ENCODE assay signal across 8 cellular contexts in the genomic region with DNA sequence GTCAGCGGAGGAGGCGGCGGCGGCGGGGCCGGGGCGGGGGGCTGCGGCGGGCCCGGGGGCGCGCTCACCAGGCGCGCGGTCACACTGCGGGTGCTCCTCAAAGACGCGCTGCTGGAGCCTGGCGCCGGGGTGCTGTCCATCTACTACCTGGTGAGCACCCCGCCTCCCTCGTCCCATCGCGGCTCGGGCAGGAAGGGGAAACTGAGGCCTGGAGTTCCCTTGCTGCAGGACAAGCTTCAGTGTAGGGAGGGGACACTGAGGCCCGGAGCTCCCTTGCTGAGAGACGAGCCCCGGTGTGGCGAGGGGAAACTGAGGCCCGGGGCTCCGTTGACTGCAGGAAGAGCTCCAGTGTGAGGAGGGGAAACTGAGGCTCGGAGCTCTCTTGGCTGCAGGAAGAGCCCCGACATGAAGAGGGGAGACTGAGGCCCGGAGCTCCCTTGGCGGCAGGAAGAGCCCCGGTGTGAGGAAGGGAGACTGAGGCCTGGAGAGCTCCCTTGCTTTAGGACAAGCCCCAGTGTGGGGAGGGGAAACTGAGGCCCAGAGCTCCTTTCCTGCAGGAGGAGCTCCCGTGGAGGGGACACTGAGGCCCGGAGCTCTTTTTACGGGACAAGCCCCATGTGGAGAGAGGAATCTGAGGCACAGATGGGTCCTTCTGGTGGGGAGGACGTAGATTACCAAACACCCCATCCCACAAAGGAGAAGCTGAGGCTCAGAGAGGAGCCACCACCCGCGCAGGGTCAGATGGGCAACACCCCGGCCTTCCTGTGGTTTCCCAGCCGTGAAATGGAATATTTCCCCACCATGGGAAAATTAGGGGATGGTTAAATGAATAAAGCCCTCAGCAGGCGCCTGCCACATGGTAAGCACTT. TPM values are rescaled to one million over a fixed set of nuclear protein-coding genes. Genes with fewer than 3 reads are reported as not detected.
DNase-seq lines count a peak whose midpoint lies in the region; ATAC-seq and TF ChIP-seq lines count a peak whose summit lies in the region.

No MANE protein-coding gene starts in this region.

- H3K4me1 ChIP-seq in Peyer's patch (peaks cover 0 to 32% (median 6%) of the 10 kb centered on the region in 4 donors), esophagus squamous epithelium (peaks cover 14 to 35% (median 17%) of the 10 kb centered on the region in 3 donors), psoas muscle (peaks cover 9% of the 10 kb centered on the region)

- intact Hi-C loops in esophagus squamous epithelium (cut with DNase I) (no loop called here), psoas muscle (cut with DNase I) (no loop called here)

- DNase-seq in Peyer's patch (no peak), esophagus squamous epithelium (lab: John Stamatoyannopoulos, UW) (no peak), psoas muscle (no peak), AG08395 (ENCODE audit: low spot score) (no peak)

- ATAC-seq in psoas muscle (no peak), GM18868 (IDR thresholded peaks at IDR 0.05; ENCODE audit: unreplicated experiment) (no peak), GM18505 (IDR thresholded peaks at IDR 0.05; ENCODE audit: unreplicated experiment) (no peak), HG03439 (IDR thresholded peaks at IDR 0.05; ENCODE audit: unreplicated experiment) (no peak)

- peak overlapping the region; percentile 73 for H3K4me3 ChIP-seq in GM08714 (ENCODE audit: low read length)
- peak overlapping the region; percentile 61 to 99 (median 86) for H3K4me3 ChIP-seq in Peyer's patch
- peak overlapping the region; percentile 57 to 94 (median 78) for H3K4me3 ChIP-seq in esophagus squamous epithelium
- H3K4me3 ChIP-seq in psoas muscle: peak overlapping the region; percentile 85

- H3K27me3 ChIP-seq in Peyer's patch (no peaks in the 10 kb centered on the region), esophagus squamous epithelium (no peaks in the 10 kb centered on the region), psoas muscle (ENCODE audit: insufficient read depth in 3 of 3, low read length in 2 of 3) (no peaks in the 10 kb centered on the region)

- H3K36me3 ChIP-seq in Peyer's patch (peaks cover 0 to 27% (median 0%) of the 10 kb centered on the region in 3 donors), esophagus squamous epithelium (peaks cover 0 to 36% (median 0%) of the 10 kb centered on the region in 3 donors), psoas muscle (ENCODE audit: insufficient read depth in 1 of 2, low read depth in 1 of 2) (peaks cover 0 to 17% of the 10 kb centered on the region in 2 donors)

- no peak for TF ChIP-seq CTCF in Peyer's patch (IDR thresholded peaks at IDR 0.05)
- TF ChIP-seq CTCF in esophagus squamous epithelium (IDR thresholded peaks at IDR 0.05): no peak
- TF ChIP-seq CTCF in psoas muscle (IDR thresholded peaks at IDR 0.05): no peak

- H3K27ac ChIP-seq in Peyer's patch (peak overlapping the region; percentile 85 to 99 (median 92)), esophagus squamous epithelium (peak overlapping the region; percentile 94 to 98 (median 94)), psoas muscle (peak overlapping the region; percentile 89)

- H3K9me3 ChIP-seq in Peyer's patch (no peaks in the 10 kb centered on the region), esophagus squamous epithelium (no peaks in the 10 kb centered on the region), psoas muscle (no peaks in the 10 kb centered on the region)

- TF ChIP-seq POLR2A in Peyer's patch (IDR thresholded peaks at IDR 0.05): no peak
- no peak for TF ChIP-seq POLR2A in esophagus squamous epithelium (IDR thresholded peaks at IDR 0.05)
- no peak for TF ChIP-seq POLR2A in GM18505 (IDR thresholded peaks at IDR 0.05; ENCODE audit: borderline replicate concordance, extremely low read depth, insufficient read depth, insufficient read length)

- 59 to 75% methylated on average over 5 to 12 of the region's 45 CpGs for WGBS in esophagus squamous epithelium, 2 donors
- 26 to 44% (median 27%) methylated on average over 26 to 44 of the region's 45 CpGs for WGBS in psoas muscle, 3 donors

RNA-seq across cellular contexts. Expression of a gene that starts 0.7 kb away (rescaled TPM):
- total RNA-seq in Peyer's patch (10 to 100 TPM in 3 of 4 donors, 1 to 10 TPM in 1; 8.3 to 26.1 (median 20.8) TPM), esophagus squamous epithelium (10 to 100 TPM in 1 of 4 donors, 1 to 10 TPM in 3; 2.5 to 11.1 (median 6.5) TPM), psoas muscle (10 to 100 TPM; 10.3 to 16.4 (median 13.2) TPM)
- polyA plus RNA-seq in psoas muscle: 10 to 100 TPM in 1 of 3 donors, 1 to 10 TPM in 2; 7.4 to 12.4 (median 9.7) TPM

RNA-seq across cellular contexts. Expression of a gene that starts 5.5 kb away (rescaled TPM):
- total RNA-seq in Peyer's patch (100 to 1,000 TPM in 3 of 4 donors, 10 to 100 TPM in 1; 90.8 to 227 (median 134) TPM), esophagus squamous epithelium (100 to 1,000 TPM in 1 of 4 donors, 10 to 100 TPM in 3; 61.4 to 131 (median 82.5) TPM), psoas muscle (1 to 10 TPM in 2 of 4 donors, under 1 TPM in 2; 0.60 to 3.7 (median 1.2) TPM)
- 1 to 10 TPM in 1 of 3 donors, under 1 TPM in 2; 0.31 to 1.2 (median 0.53) TPM for polyA plus RNA-seq in psoas muscle

RNA-seq across cellular contexts. Expression of a gene that starts 39.7 kb away (rescaled TPM):
- total RNA-seq in Peyer's patch (1 to 10 TPM in 3 of 4 donors, not detected in 1; 1.0 to 8.4 (median 1.4) TPM), esophagus squamous epithelium (under 1 TPM in 2 of 4 donors, not detected in 2; 0.18 to 0.61 TPM), psoas muscle (not detected)
- under 1 TPM in 1 of 3 donors, not detected in 2; 0.08 TPM for polyA plus RNA-seq in psoas muscle

RNA-seq across cellular contexts. Expression of a gene that starts 41.9 kb away (rescaled TPM):
- total RNA-seq in Peyer's patch: 1 to 10 TPM; 2.2 to 6.1 (median 3.8) TPM
- total RNA-seq in esophagus squamous epithelium: under 1 TPM in 3 of 4 donors, not detected in 1; 0.22 to 0.76 (median 0.38) TPM
- total RNA-seq in psoas muscle: under 1 TPM in 1 of 4 donors, not detected in 3; 0.20 TPM
- under 1 TPM in 2 of 3 donors, not detected in 1; 0.10 to 0.18 TPM for polyA plus RNA-seq in psoas muscle

RNA-seq across cellular contexts. Expression of a gene that starts 56.3 kb away (rescaled TPM):
- total RNA-seq in Peyer's patch (100 to 1,000 TPM in 1 of 4 donors, 10 to 100 TPM in 3; 69.3 to 102 (median 73.9) TPM), esophagus squamous epithelium (100 to 1,000 TPM in 2 of 4 donors, 10 to 100 TPM in 2; 67.4 to 131 (median 91.2) TPM), psoas muscle (10 to 100 TPM; 16.0 to 26.6 (median 21.6) TPM)
- 10 to 100 TPM; 18.2 to 85.6 (median 27.1) TPM for polyA plus RNA-seq in psoas muscle

Comparison
In these comparisons a context has a peak if more than half of its experiments do, and no peak if none do; other contexts are left out.
1. RNA of a gene that starts 5.5 kb away (total RNA-seq): 90.8 to 227 TPM in Peyer's patch and 61.4 to 131 TPM in esophagus squamous epithelium; 0.60 to 3.7 TPM in psoas muscle; every median in the first group is over 10 times any median in the second.
2. Peak in every context shown above with its lines, with median percentiles within 50 percentile points of each other: H3K4me3 ChIP-seq and H3K27ac ChIP-seq.